24 cellular contexts compared by ENCODE assay signal in the genomic region with DNA sequence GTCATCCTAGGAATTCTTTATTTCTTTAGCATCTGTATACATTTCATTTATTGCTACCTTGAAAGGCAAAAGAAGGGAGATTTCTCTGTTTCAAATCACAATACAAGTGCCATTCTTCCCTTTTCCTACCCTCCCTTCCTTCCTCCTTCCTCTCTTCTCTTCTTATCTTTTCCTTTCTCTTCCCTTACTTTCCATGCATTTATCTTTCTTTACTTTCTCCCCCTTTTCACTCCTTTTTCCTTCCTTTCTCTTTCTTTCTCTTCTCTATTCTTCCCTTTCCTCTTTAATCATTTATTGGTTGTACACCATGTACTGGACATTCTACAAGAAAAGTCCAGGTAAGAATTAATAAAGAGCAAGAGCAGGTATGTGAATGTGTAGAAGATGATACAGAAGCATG.
"Had no signal": no experiment of that assay in that cellular context is flagged by ENCODE, and none has a peak within 500 bp of the region (broad histone marks: within the 10 kb centered on the region; RNA-seq: fewer than 3 reads in every experiment).

No MANE protein-coding gene starts in this region.

- H3K4me1 ChIP-seq: stomach, suprapubic skin, testis, thyroid gland, tibial artery, tibial nerve, transverse colon, upper lobe of left lung, upper lobe of right lung, uterus, vagina had no signal

- H3K9me3 ChIP-seq: stomach, suprapubic skin, testis, thoracic aorta, thyroid gland, tibial artery, tibial nerve, transverse colon, upper lobe of left lung, upper lobe of right lung, uterus, vagina had no signal

- DNase-seq: stimulated activated CD4-positive, alpha-beta T cell treated with anti-CD3 and anti-CD28 coated beads, Interleukin-2, amount 100 ng/mL, for 48 hours; stimulated activated CD4-positive, alpha-beta T cell treated with anti-CD3 and anti-CD28 coated beads, Interleukin-4, amount 100 ng/mL, for 1 hour; stimulated activated CD4-positive, alpha-beta T cell treated with anti-CD3 and anti-CD28 coated beads, Interleukin-4, amount 100 ng/mL, for 24 hours; stimulated activated CD4-positive, alpha-beta T cell treated with anti-CD3 and anti-CD28 coated beads, Interleukin-4, amount 100 ng/mL, for 4 hours; stimulated activated CD8-positive, alpha-beta memory T cell treated with anti-CD3 and anti-CD28 coated beads, Interleukin-4, amount 100 ng/mL, for 48 hours; stimulated activated naive B cell treated with anti-CD40 and anti-IgM and Interleukin-4, amounts not matched to agents 10 μg/mL and 1 μg/mL and 100 μg/mL, for 72 hours; stimulated activated naive CD4-positive, alpha-beta T cell; stimulated activated naive CD4-positive, alpha-beta T cell treated with Interleukin-2 at 50 U/mL for 16 hours; stimulated activated naive CD8-positive, alpha-beta T cell treated with anti-CD3 and anti-CD28 coated beads, Interleukin-15, amount 100 ng/mL, for 72 hours; stimulated activated naive CD8-positive, alpha-beta T cell treated with anti-CD3 and anti-CD28 coated beads, Interleukin-15, Interleukin-2, amounts not matched to agents 100 U/mL and 50 U/mL, for 24 hours; stomach; substantia nigra; testis; thyroid gland; tibial artery; transverse colon; trophoblast cell; upper lobe of left lung; upper lobe of right lung; uterus had no signal

- H3K27ac ChIP-seq: stomach, suprapubic skin, testis, thoracic aorta, thyroid gland, tibial artery, tibial nerve, transverse colon, upper lobe of left lung, upper lobe of right lung, uterus, vagina had no signal

- H3K4me3 ChIP-seq: stomach, suprapubic skin, testis, thoracic aorta, thyroid gland, tibial artery, tibial nerve, transverse colon, upper lobe of left lung, upper lobe of right lung, uterus, vagina had no signal

- H3K36me3 ChIP-seq: stomach, suprapubic skin, thoracic aorta, thyroid gland, tibial artery, tibial nerve, transverse colon, upper lobe of left lung, upper lobe of right lung, uterus, vagina had no signal
